7 cellular contexts compared by ENCODE assay signal in the genomic region with DNA sequence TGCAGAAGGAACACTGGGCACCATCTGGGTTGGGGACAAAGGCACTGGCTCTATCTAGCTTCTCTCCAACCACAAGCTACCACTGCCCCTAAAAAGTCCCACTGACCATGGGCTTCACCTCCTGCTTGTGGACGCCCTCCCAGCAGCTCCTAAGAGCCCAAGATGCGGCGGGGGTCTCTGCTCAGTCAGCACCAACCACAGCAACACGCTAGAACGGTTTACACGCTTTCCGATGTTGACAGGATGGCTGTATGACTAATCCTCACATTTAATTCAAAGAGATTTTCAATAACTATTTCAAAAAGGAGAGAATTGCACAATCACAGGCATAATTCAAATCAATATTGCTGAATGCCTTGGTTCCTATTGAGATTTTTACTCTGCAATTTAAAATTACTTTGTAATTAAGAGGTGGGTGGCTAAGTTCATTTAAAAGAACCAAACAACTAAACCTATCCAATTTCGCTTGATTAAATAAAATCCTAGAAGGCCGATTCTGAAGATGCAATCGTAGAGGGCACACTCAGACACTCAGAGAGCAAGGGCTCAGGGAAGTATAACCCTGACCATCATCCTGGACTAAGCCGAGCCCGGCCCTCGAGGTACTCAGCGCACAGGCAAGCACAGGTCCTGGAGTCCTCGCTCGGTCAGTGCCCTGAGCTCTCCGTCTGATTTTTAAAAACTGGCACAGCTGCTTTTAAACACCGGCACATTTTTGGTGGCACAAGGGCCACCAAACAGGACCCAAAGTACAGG.
DNase-seq lines count a peak whose midpoint lies in the region; ATAC-seq, FAIRE-seq and TF ChIP-seq lines count a peak whose summit lies in the region.
"Not testable (repeated sequence)": the region's sequence is repeated elsewhere in the genome, so short reads cannot be mapped to it uniquely, and the experiment has no call there.

No MANE protein-coding gene starts in this region.

- H3K27ac ChIP-seq in Panc1 (ENCODE audit: low read length); HepG2 (ENCODE audit: extremely low read length, insufficient read depth, low read length); prostate gland: not testable (repeated sequence)
- peak overlapping the region; percentile 39 to 78 for H3K27ac ChIP-seq in esophagus (ENCODE audit: low read depth in 2 of 2, low read length in 1 of 2)

- not testable (repeated sequence) for TF ChIP-seq EP300 in HepG2 (IDR thresholded peaks at IDR 0.05; ENCODE audit: low read depth in 2 of 2, low read length in 2 of 2); HepG2 (CRISPR knock-in tag; IDR thresholded peaks at IDR 0.05; ENCODE audit: borderline replicate concordance)

- H3K9me3 ChIP-seq in Panc1 (ENCODE audit: control insufficient read depth, insufficient read depth, low read depth, low read length); esophagus (ENCODE audit: control insufficient read depth in 2 of 2, insufficient read depth in 1 of 2, low read depth in 1 of 2, low read length in 1 of 2); HepG2 (ENCODE audit: low read length); prostate gland: not testable (repeated sequence)

- TF ChIP-seq RAD21 in HepG2 (CRISPR knock-in tag; IDR thresholded peaks at IDR 0.05): not testable (repeated sequence)

- TF ChIP-seq POLR2A in HepG2 (IDR thresholded peaks at IDR 0.05; ENCODE audit: insufficient read depth in 1 of 2, low read depth in 2 of 2, low read length in 2 of 2); prostate gland (IDR thresholded peaks at IDR 0.05): not testable (repeated sequence)

- POLR2A ChIA-PET in Panc1 (lab: Charles Lee): interaction anchor here (0.6 kb wide), 1 partner anchor 85 kb away, joined by 3 read pairs; no protein-coding TSS in a partner anchor
- POLR2A ChIA-PET in HepG2 (lab: Yijun Ruan, JAX): not testable (repeated sequence)

- not testable (repeated sequence) for FAIRE-seq in HepG2 (lab: Jason Lieb, UNC)

- peak overlapping the region in 1 of 2 donors; percentile 95 for H3K27ac Mint-ChIP-seq in activated naive CD4-positive, alpha-beta T cell treated with anti-CD3 and anti-CD28 coated beads, Interleukin-2, amount 50 U/mL, for 72 hours

- H3K9me3 Mint-ChIP-seq in activated naive CD4-positive, alpha-beta T cell treated with anti-CD3 and anti-CD28 coated beads, Interleukin-2, amount 50 U/mL, for 72 hours: not testable (repeated sequence)

- not testable (repeated sequence) for H2AFZ ChIP-seq in HepG2 (ENCODE audit: low read length)

- intact Hi-C loops in Panc1 (cut with micrococcal nuclease; ENCODE audit: unreplicated experiment); HepG2 (cut with micrococcal nuclease; ENCODE audit: unreplicated experiment); prostate gland (cut with DNase I): not testable (repeated sequence)

- not testable (repeated sequence) for H3K9ac ChIP-seq in HepG2 (ENCODE audit: insufficient read depth, low read depth, low read length)

- peaks cover 13% of the 10 kb centered on the region for H3K79me2 ChIP-seq in HepG2 (ENCODE audit: insufficient read depth, low read length)

- H3K27me3 ChIP-seq in Panc1 (ENCODE audit: control insufficient read depth, insufficient read depth, low read length); esophagus (ENCODE audit: control insufficient read depth in 1 of 2, insufficient read depth in 2 of 2, low read length in 2 of 2); HepG2 (ENCODE audit: control insufficient read depth in 1 of 2, insufficient read depth in 2 of 2, low read length in 2 of 2); prostate gland (replicated peaks; ENCODE audit: insufficient read depth): not testable (repeated sequence)

- not testable (repeated sequence) for H4K20me1 ChIP-seq in HepG2 (ENCODE audit: insufficient read depth, low read length)

- ATAC-seq in GM18870 (IDR thresholded peaks at IDR 0.05; ENCODE audit: unreplicated experiment): peak; percentile 20
- peak; percentile 18 for ATAC-seq in HG02885 (IDR thresholded peaks at IDR 0.05; ENCODE audit: poor library complexity, unreplicated experiment)
- ATAC-seq in Panc1: peak; percentile 56
- peak; percentile 28 for ATAC-seq in activated naive CD4-positive, alpha-beta T cell treated with anti-CD3 and anti-CD28 coated beads, Interleukin-2, amount 50 U/mL, for 72 hours
- ATAC-seq in HepG2: peak; percentile 72

- DNase-seq in Panc1 (ENCODE audit: low read depth, low spot score); activated naive CD4-positive, alpha-beta T cell treated with anti-CD3 and anti-CD28 coated beads, Interleukin-2, amount 50 U/mL, for 72 hours (ENCODE audit: low spot score in 2 of 2); HepG2 (ENCODE audit: low spot score); prostate gland (ENCODE audit: low spot score): not testable (repeated sequence)

- not testable (repeated sequence) for TF ChIP-seq CTCF in Panc1 (IDR thresholded peaks at IDR 0.05); HepG2 (CRISPR knock-in tag; IDR thresholded peaks at IDR 0.05); prostate gland (IDR thresholded peaks at IDR 0.05)

- H3K4me2 ChIP-seq in HepG2 (ENCODE audit: low read depth, low read length): peak overlapping the region; percentile 53; the same call in 1 of the 2 replicates

- CTCF ChIA-PET in Panc1 (lab: Charles Lee); HepG2 (lab: Yijun Ruan, JAX; ENCODE audit: low intra/inter-chr PET ratio, low total read pairs): not testable (repeated sequence)

- 17% methylated on average over 3 to 9 of the region's 18 CpGs for WGBS in esophagus, 2 donors
- 0% methylated on average over 1 of the region's 18 CpGs for WGBS in HepG2 (ENCODE audit: low lambda C conversion rate)
- WGBS in prostate gland: 16% methylated on average over 8 of the region's 18 CpGs

- BruUV-seq in Panc1 (replicated peaks; lab: Mats Ljungman, UMichigan); HepG2 (replicated peaks; lab: Mats Ljungman, UMichigan): not testable (repeated sequence)

- not testable (repeated sequence) for H3K4me1 ChIP-seq in Panc1 (ENCODE audit: control insufficient read depth, insufficient read depth, low read length); esophagus (ENCODE audit: control insufficient read depth in 2 of 2, insufficient read depth in 2 of 2, low read length in 1 of 2); HepG2 (ENCODE audit: insufficient read depth, low read length); prostate gland (replicated peaks)

- H3K4me3 ChIP-seq in Panc1 (ENCODE audit: low read depth in 2 of 2, low read length in 2 of 2): peak overlapping the region; percentile 47 to 58
- peak overlapping the region; percentile 52 to 59 for H3K4me3 ChIP-seq in esophagus (ENCODE audit: low read depth in 1 of 2, low read length in 2 of 2)
- peak overlapping the region in 2 of 3 experiments; percentile 43; a peak in 3 of 6 replicates for H3K4me3 ChIP-seq in HepG2 (replicated peaks in 1 of 3; ENCODE audit: insufficient read depth in 1 of 3, low read depth in 2 of 3, low read length in 3 of 3)
- peak overlapping the region; percentile 78 to 81 for H3K4me3 ChIP-seq in prostate gland

- H3K36me3 Mint-ChIP-seq in activated naive CD4-positive, alpha-beta T cell treated with anti-CD3 and anti-CD28 coated beads, Interleukin-2, amount 50 U/mL, for 72 hours: not testable (repeated sequence)

- in situ Hi-C loops in Panc1 (cut with HindIII; ENCODE audit: low pct_unique_long_range_greater_than_20kb, low sequenced_read_pairs); HepG2 (cut with HindIII; ENCODE audit: extremely low pct_ligation_motif_present, low pct_unique_long_range_greater_than_20kb): not testable (repeated sequence)

- H3K36me3 ChIP-seq in Panc1 (ENCODE audit: control insufficient read depth, insufficient read depth, low read length); esophagus (ENCODE audit: control insufficient read depth in 2 of 2, insufficient read depth in 2 of 2, low read length in 1 of 2); HepG2 (replicated peaks in 1 of 2; ENCODE audit: control insufficient read depth in 1 of 2, insufficient read depth in 2 of 2, low read length in 2 of 2); prostate gland: not testable (repeated sequence)

Comparison
In these comparisons a context has a peak if more than half of its experiments do, and no peak if none do; other contexts are left out.
1. ATAC-seq: peak in every context shown above with its lines; median percentile 72 in HepG2; 56 in Panc1; 28 in activated naive CD4-positive, alpha-beta T cell treated with anti-CD3 and anti-CD28 coated beads, Interleukin-2, amount 50 U/mL, for 72 hours; 20 in GM18870; 18 in HG02885.